ENCODE assay signal across 1 cellular context in the genomic region with DNA sequence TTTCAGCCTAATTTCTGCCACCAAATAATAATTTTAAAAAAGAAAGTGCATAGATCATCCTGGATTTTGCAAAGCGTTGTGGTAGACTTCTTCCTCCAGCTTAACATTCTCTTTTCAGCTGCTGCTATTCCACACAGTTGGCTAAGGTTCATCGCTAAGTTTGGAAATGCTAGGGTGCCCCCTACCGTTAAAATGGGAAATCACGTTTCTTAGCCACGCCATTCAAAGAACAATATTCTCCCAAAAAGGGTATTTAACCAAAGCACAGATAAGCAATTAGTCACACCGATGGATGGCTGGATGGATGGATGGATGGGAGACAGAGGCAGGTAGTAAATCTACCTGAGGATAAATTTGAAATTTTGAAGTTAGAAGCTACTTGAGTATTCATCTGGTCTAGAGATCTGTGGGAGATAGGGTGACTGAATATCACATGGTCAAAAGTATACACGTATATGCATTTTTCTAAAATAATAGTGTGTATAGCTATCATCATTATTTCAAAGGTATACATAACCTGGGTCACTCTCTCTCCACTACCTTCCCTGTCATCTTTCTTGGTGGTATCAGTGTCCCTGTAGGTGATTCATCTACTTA.
TF ChIP-seq lines count a peak whose summit lies in the region.

No MANE protein-coding gene starts in this region.

TF ChIP-seq in K562, 482 proteins besides CTCF, POLR2A, EP300 and RAD21 (continued from another document and continues in another):
- TF ChIP-seq, protein P1, sequence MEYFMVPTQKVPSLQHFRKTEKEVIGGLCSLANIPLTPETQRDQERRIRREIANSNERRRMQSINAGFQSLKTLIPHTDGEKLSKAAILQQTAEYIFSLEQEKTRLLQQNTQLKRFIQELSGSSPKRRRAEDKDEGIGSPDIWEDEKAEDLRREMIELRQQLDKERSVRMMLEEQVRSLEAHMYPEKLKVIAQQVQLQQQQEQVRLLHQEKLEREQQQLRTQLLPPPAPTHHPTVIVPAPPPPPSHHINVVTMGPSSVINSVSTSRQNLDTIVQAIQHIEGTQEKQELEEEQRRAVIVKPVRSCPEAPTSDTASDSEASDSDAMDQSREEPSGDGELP (CRISPR knock-in tag; IDR thresholded peaks at IDR 0.05; ENCODE audit: borderline replicate concordance): no peak
- no peak for TF ChIP-seq DACH1 (IDR thresholded peaks at IDR 0.05; ENCODE audit: partially characterized antibody)
- TF ChIP-seq SREBF2 (CRISPR knock-in tag; IDR thresholded peaks at IDR 0.05): no peak
- TF ChIP-seq, protein P2, sequence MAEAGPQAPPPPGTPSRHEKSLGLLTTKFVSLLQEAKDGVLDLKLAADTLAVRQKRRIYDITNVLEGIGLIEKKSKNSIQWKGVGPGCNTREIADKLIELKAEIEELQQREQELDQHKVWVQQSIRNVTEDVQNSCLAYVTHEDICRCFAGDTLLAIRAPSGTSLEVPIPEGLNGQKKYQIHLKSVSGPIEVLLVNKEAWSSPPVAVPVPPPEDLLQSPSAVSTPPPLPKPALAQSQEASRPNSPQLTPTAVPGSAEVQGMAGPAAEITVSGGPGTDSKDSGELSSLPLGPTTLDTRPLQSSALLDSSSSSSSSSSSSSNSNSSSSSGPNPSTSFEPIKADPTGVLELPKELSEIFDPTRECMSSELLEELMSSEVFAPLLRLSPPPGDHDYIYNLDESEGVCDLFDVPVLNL (CRISPR knock-in tag; IDR thresholded peaks at IDR 0.05; ENCODE audit: low read depth): no peak
- TF ChIP-seq SOX6 (IDR thresholded peaks at IDR 0.05): peak; percentile 48; the same call in 1 of the 2 replicates
- peak; percentile 73; the same call in 1 of the 2 replicates for TF ChIP-seq CC2D1A (IDR thresholded peaks at IDR 0.05)
- TF ChIP-seq SAP30 (IDR thresholded peaks at IDR 0.05; ENCODE audit: borderline replicate concordance, insufficient read depth, low read depth, low read length, poor library complexity, severe bottlenecking): no peak
- TF ChIP-seq NCOA1 (IDR thresholded peaks at IDR 0.05; ENCODE audit: low read depth): no peak
- 0 out of 2 replicates have a peak, but pooled peaks have one; percentile 43 for TF ChIP-seq GATAD2B (IDR thresholded peaks at IDR 0.05; ENCODE audit: borderline replicate concordance)
- TF ChIP-seq PBX2 (CRISPR knock-in tag; IDR thresholded peaks at IDR 0.05; ENCODE audit: low read depth): no peak
- TF ChIP-seq PBX2 (tag; conservative IDR thresholded peaks at IDR 0.05; ENCODE audit: low read depth): peak; percentile 56; the same call in 1 of the 2 replicates
- TF ChIP-seq KDM2B (CRISPR knock-in tag; IDR thresholded peaks at IDR 0.05): no peak
- TF ChIP-seq CREM (IDR thresholded peaks at IDR 0.05; ENCODE audit: low read depth): peak; percentile 53
- no peak for TF ChIP-seq E2F3 (CRISPR knock-in tag; IDR thresholded peaks at IDR 0.05)
- TF ChIP-seq ELK3 (CRISPR knock-in tag; IDR thresholded peaks at IDR 0.05): no peak
- TF ChIP-seq RHOXF2B (CRISPR knock-in tag; conservative IDR thresholded peaks at IDR 0.05): no peak
- TF ChIP-seq MYC (IDR thresholded peaks at IDR 0.05; ENCODE audit: low read depth, low read length): no peak
- no peak for TF ChIP-seq MYC (CRISPR knock-in tag; IDR thresholded peaks at IDR 0.05; ENCODE audit: borderline replicate concordance, low read depth)
- TF ChIP-seq MTA1 (IDR thresholded peaks at IDR 0.05; ENCODE audit: borderline replicate concordance): no peak
- peak; percentile 39; the same call in 1 of the 2 replicates for TF ChIP-seq CTBP1 (IDR thresholded peaks at IDR 0.05; ENCODE audit: borderline replicate concordance)
- peak; percentile 71 for TF ChIP-seq LCOR (CRISPR knock-in tag; IDR thresholded peaks at IDR 0.05)
- TF ChIP-seq MCM5 (IDR thresholded peaks at IDR 0.05; ENCODE audit: low read depth): no peak
- no peak for TF ChIP-seq ZNF518B (CRISPR knock-in tag; IDR thresholded peaks at IDR 0.05)
- TF ChIP-seq CEBPG (CRISPR knock-in tag; IDR thresholded peaks at IDR 0.05): no peak
- no peak for TF ChIP-seq CEBPG (tag; conservative IDR thresholded peaks at IDR 0.05 in 1 of 2, IDR thresholded peaks at IDR 0.05 in 1 of 2)
- TF ChIP-seq ZEB2 (IDR thresholded peaks at IDR 0.05): 0 out of 2 replicates have a peak, but pooled peaks have one; percentile 34
- TF ChIP-seq, protein P3, sequence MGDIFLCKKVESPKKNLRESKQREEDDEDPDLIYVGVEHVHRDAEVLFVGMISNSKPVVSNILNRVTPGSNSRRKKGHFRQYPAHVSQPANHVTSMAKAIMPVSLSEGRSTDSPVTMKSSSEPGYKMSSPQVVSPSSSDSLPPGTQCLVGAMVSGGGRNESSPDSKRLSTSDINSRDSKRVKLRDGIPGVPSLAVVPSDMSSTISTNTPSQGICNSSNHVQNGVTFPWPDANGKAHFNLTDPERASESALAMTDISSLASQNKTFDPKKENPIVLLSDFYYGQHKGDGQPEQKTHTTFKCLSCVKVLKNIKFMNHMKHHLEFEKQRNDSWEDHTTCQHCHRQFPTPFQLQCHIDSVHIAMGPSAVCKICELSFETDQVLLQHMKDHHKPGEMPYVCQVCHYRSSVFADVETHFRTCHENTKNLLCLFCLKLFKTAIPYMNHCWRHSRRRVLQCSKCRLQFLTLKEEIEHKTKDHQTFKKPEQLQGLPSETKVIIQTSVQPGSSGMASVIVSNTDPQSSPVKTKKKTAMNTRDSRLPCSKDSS (IDR thresholded peaks at IDR 0.05; ENCODE audit: low read depth, partially characterized antibody): no peak
- TF ChIP-seq POLR2B (IDR thresholded peaks at IDR 0.05; ENCODE audit: low read depth, partially characterized antibody): no peak
- peak; percentile 70 for TF ChIP-seq DEAF1 (CRISPR knock-in tag; IDR thresholded peaks at IDR 0.05)
- no peak for TF ChIP-seq CBFA2T2 (conservative IDR thresholded peaks at IDR 0.05)
- TF ChIP-seq EHMT2 (IDR thresholded peaks at IDR 0.05): no peak
- TF ChIP-seq, protein P4, sequence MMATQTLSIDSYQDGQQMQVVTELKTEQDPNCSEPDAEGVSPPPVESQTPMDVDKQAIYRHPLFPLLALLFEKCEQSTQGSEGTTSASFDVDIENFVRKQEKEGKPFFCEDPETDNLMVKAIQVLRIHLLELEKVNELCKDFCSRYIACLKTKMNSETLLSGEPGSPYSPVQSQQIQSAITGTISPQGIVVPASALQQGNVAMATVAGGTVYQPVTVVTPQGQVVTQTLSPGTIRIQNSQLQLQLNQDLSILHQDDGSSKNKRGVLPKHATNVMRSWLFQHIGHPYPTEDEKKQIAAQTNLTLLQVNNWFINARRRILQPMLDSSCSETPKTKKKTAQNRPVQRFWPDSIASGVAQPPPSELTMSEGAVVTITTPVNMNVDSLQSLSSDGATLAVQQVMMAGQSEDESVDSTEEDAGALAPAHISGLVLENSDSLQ (IDR thresholded peaks at IDR 0.05): peak; percentile 71
- no peak for TF ChIP-seq USF1 (CRISPR knock-in tag; IDR thresholded peaks at IDR 0.05)
- no peak for TF ChIP-seq CBX5 (IDR thresholded peaks at IDR 0.05; ENCODE audit: borderline replicate concordance, low read depth)
- TF ChIP-seq KLF16 (IDR thresholded peaks at IDR 0.05): 0 out of 2 replicates have a peak, but pooled peaks have one; percentile 20
- peak; percentile 89 for TF ChIP-seq SMC3 (conservative IDR thresholded peaks at IDR 0.05; ENCODE audit: insufficient read depth, low read depth, low read length)
- peak; percentile 37; the same call in 1 of the 2 replicates for TF ChIP-seq JUND (IDR thresholded peaks at IDR 0.05; ENCODE audit: borderline replicate concordance, low read depth, low read length)
- no peak for TF ChIP-seq JUND (tag; IDR thresholded peaks at IDR 0.05; ENCODE audit: borderline replicate concordance, low read depth, low read length)
- no peak for TF ChIP-seq ZBED1 (IDR thresholded peaks at IDR 0.05)
